ENCODE assay signal across 17 cellular contexts in genomic region chr4:85860066-85860465, GRCh38.
DNase-seq lines count a peak whose midpoint lies in the region; ATAC-seq and TF ChIP-seq lines count a peak whose summit lies in the region.
"Had no signal": no experiment of that assay in that cellular context is flagged by ENCODE, and none has a peak within 500 bp of the region (broad histone marks: within the 10 kb centered on the region; RNA-seq: fewer than 3 reads in every experiment).

No MANE protein-coding gene starts in this region.

- POLR2A ChIA-PET in PC-3 (lab: Charles Lee; ENCODE audit: unreplicated experiment) = no interaction called here

- H3K4me1 ChIP-seq in PC-3 (ENCODE audit: insufficient read depth, low read length) (peaks cover 19% of the 10 kb centered on the region), gastrocnemius medialis (peaks cover 15 to 18% of the 10 kb centered on the region in 2 donors), right lobe of liver (peaks cover 0 to 3% (median 0%) of the 10 kb centered on the region in 4 donors)
- H3K4me1 ChIP-seq: adrenal gland had no signal

- H3K27me3 ChIP-seq in PC-3 (ENCODE audit: low read length) (no peaks in the 10 kb centered on the region), gastrocnemius medialis (no peaks in the 10 kb centered on the region), right lobe of liver (no peaks in the 10 kb centered on the region)
- H3K27me3 ChIP-seq: adrenal gland, pancreas, spleen had no signal

- H3K9ac ChIP-seq in PC-3 (ENCODE audit: low read length) = no peak overlapping the region

- H3K9me2 ChIP-seq in PC-3 (replicated peaks; ENCODE audit: low read length) = no peaks in the 10 kb centered on the region

- H3K27ac ChIP-seq in PC-3 (ENCODE audit: low read length) (peak overlapping the region; percentile 46), gastrocnemius medialis (peak overlapping the region in 3 of 4 donors; percentile 2 to 45 (median 16)), right lobe of liver (no peak overlapping the region)
- H3K27ac ChIP-seq: adrenal gland, epithelial cell of prostate, pancreas, spleen had no signal

- no peaks in the 10 kb centered on the region for H4K20me1 ChIP-seq in PC-3 (ENCODE audit: low read length)

- in situ Hi-C loops in Caki2 (cut with HindIII; ENCODE audit: low pct_unique_long_range_greater_than_20kb, low sequenced_read_pairs) (no loop called here), gastrocnemius medialis (cut with MboI; ENCODE audit: low sequenced_read_pairs in 4 of 4) (no loop called here)

- H2AFZ ChIP-seq in PC-3 (ENCODE audit: low read length) = 0 out of 2 replicates have a peak overlapping the region, but pooled peaks have one; percentile 21

- ATAC-seq in PC-3 (peak; percentile 91), gastrocnemius medialis (peak; percentile 36 to 59), HG02571 (IDR thresholded peaks at IDR 0.05; ENCODE audit: unreplicated experiment) (no peak), right lobe of liver (no peak)
- ATAC-seq: activated CD8-positive, alpha-beta T cell treated with anti-CD3 and anti-CD28 coated beads, Interleukin-2, amount 10 ng/mL, durations not matched to agents 7 days and 5 days had no signal

- no peaks in the 10 kb centered on the region for H3K79me2 ChIP-seq in PC-3 (ENCODE audit: low read length)

- H3K9me3 ChIP-seq in PC-3 (ENCODE audit: low read length) (no peaks in the 10 kb centered on the region), gastrocnemius medialis (no peaks in the 10 kb centered on the region), right lobe of liver (no peaks in the 10 kb centered on the region)
- H3K9me3 ChIP-seq: adrenal gland, pancreas, spleen had no signal

- H3K4me2 ChIP-seq in PC-3 (ENCODE audit: low read length) = peak overlapping the region; percentile 49

- WGBS in right lobe of liver (ENCODE audit: insufficient coverage, low coverage, low lambda C conversion rate, missing lambda C conversion rate) = 66% methylated on average over 4 of the region's 4 CpGs

- no peaks in the 10 kb centered on the region for H3F3A ChIP-seq in PC-3 (ENCODE audit: low read length, unreplicated experiment)

- no peaks in the 10 kb centered on the region for H3K36me3 ChIP-seq in PC-3 (ENCODE audit: low read depth, low read length)
- no peaks in the 10 kb centered on the region for H3K36me3 ChIP-seq in gastrocnemius medialis
- H3K36me3 ChIP-seq in right lobe of liver = no peaks in the 10 kb centered on the region
- H3K36me3 ChIP-seq: adrenal gland, pancreas, spleen had no signal

- no peak for TF ChIP-seq POLR2A in gastrocnemius medialis (IDR thresholded peaks at IDR 0.05)
- TF ChIP-seq POLR2A in right lobe of liver (IDR thresholded peaks at IDR 0.05) = no peak

- CTCF ChIA-PET in PC-3 (lab: Charles Lee) = interaction anchor here (0.7 kb wide), 1 partner anchor 1236 kb away, joined by 3 read pairs; no protein-coding TSS in a partner anchor

- no TSS peak for BruUV-seq in PC-3 (replicated peaks; lab: Mats Ljungman, UMichigan)

- no peak for TF ChIP-seq CTCF in PC-3 (conservative IDR thresholded peaks at IDR 0.05; ENCODE audit: low read depth, low read length)
- no peak for TF ChIP-seq CTCF in epithelial cell of esophagus (IDR thresholded peaks at IDR 0.05; ENCODE audit: insufficient read depth, low read depth, low read length, missing control alignments)
- no peak for TF ChIP-seq CTCF in gastrocnemius medialis (IDR thresholded peaks at IDR 0.05 in 4 of 5, conservative IDR thresholded peaks at IDR 0.05 in 1 of 5)
- TF ChIP-seq CTCF in right lobe of liver (IDR thresholded peaks at IDR 0.05) = no peak

- intact Hi-C loops in PC-3 (cut with micrococcal nuclease) (loop anchor here (5.0 kb wide), 1 partner anchor 33 kb away; no protein-coding TSS in a partner anchor), gastrocnemius medialis (cut with DNase I; ENCODE audit: low total_unique reads) (no loop called here), right lobe of liver (cut with DNase I) (no loop called here)

- H3K4me3 ChIP-seq in PC-3 (ENCODE audit: low read length) (no peak overlapping the region), epithelial cell of esophagus (ENCODE audit: low read length) (no peak overlapping the region), gastrocnemius medialis (no peak overlapping the region), right lobe of liver (no peak overlapping the region)
- H3K4me3 ChIP-seq: adrenal gland, pancreas, spleen had no signal

- peak; percentile 18 for DNase-seq in Caki2 (ENCODE audit: low read depth)
- DNase-seq in PC-3 = peak; percentile 56
- DNase-seq in epithelial cell of esophagus (ENCODE audit: low read depth) = peak; percentile 31
- DNase-seq in gastrocnemius medialis = no peak
- no peak for DNase-seq in GF-D8 (lab: John Stamatoyannopoulos, UW)
- no peak for DNase-seq in DMS53 treated with DMSO at 0.1 percent for 48 hours (lab: John Stamatoyannopoulos, UW; ENCODE audit: unreplicated experiment)
- no peak for DNase-seq in right lobe of liver
- DNase-seq: activated CD8-positive, alpha-beta T cell treated with anti-CD3 and anti-CD28 coated beads, Interleukin-2, amount 10 ng/mL, durations not matched to agents 7 days and 5 days; adrenal gland; left colon; NCI-H2029 treated with DMSO at 0.1 percent for 48 hours; NCI-H526; pancreas; spleen; stimulated activated naive CD4-positive, alpha-beta T cell had no signal

Comparison
In these comparisons a context has a peak if more than half of its experiments do, and no peak if none do; other contexts are left out.
1. DNase-seq: peak in Caki2 (single experiment), PC-3 (single experiment) and epithelial cell of esophagus (single experiment); none in gastrocnemius medialis (0 of 2), GF-D8 (single experiment), DMS53 treated with DMSO at 0.1 percent for 48 hours (single experiment) and right lobe of liver (0 of 3).
2. ATAC-seq: peak in PC-3 (single experiment) and gastrocnemius medialis (2 of 2); none in HG02571 (single experiment) and right lobe of liver (0 of 4).
3. H3K27ac ChIP-seq: peak in PC-3 (single experiment) and gastrocnemius medialis (3 of 4); none in right lobe of liver (0 of 3).